ENCODE assay signal across 28 cellular contexts in genomic region chr2:229689307-229689839, GRCh38. TPM values are rescaled to one million over a fixed set of nuclear protein-coding genes. Genes with fewer than 3 reads are reported as not detected.
"Had no signal": no experiment of that assay in that cellular context is flagged by ENCODE, and none has a peak within 500 bp of the region (broad histone marks: within the 10 kb centered on the region; RNA-seq: fewer than 3 reads in every experiment).

No MANE protein-coding gene starts in this region.

- H3K9me3 ChIP-seq: adrenal gland, body of pancreas had no signal

- H3K27me3 ChIP-seq: adrenal gland, body of pancreas, cardiac muscle cell had no signal

- DNase-seq: activated B cell treated with CpG ODN at 0.5 μM for 24 hours; activated CD4-positive, alpha-beta T cell treated with anti-CD3 and anti-CD28 coated beads for 48 hours; activated CD4-positive, alpha-beta T cell treated with anti-CD3 and anti-CD28 coated beads, Interleukin-2, amount 50 U/mL, for 1 hour; activated CD4-positive, alpha-beta T cell treated with anti-CD3 and anti-CD28 coated beads, Interleukin-2, amount 50 U/mL, for 48 hours; activated CD8-positive, alpha-beta memory T cell treated with anti-CD3 and anti-CD28 coated beads for 24 hours; activated CD8-positive, alpha-beta T cell treated with anti-CD3 and anti-CD28 coated beads for 36 hours; activated effector memory CD4-positive, alpha-beta T cell treated with anti-CD3 and anti-CD28 coated beads, Interleukin-2, amount 50 U/mL, for 16 hours; activated naive CD4-positive, alpha-beta T cell treated with anti-CD3 and anti-CD28 coated beads for 36 hours; activated naive CD8-positive, alpha-beta T cell treated with anti-CD3 and anti-CD28 coated beads for 36 hours; activated naive CD8-positive, alpha-beta T cell treated with anti-CD3 and anti-CD28 coated beads, Interleukin-2, amount 50 U/mL, for 24 hours; activated T-cell treated with anti-CD3 and anti-CD28 coated beads, Interleukin-2, amount 50 U/mL, for 4 hours; adrenal gland; aorta; body of pancreas; central memory CD4-positive, alpha-beta T cell; effector CD8-positive, alpha-beta T cell; foreskin fibroblast; head of caudate nucleus; SW 1271; T-helper 1 cell; T-helper 17 cell; T1000; WERI-Rb-1 had no signal

- H3K27ac ChIP-seq: adrenal gland, body of pancreas, cardiac muscle cell, epithelial cell of prostate, WERI-Rb-1 had no signal

- H3K36me3 ChIP-seq: adrenal gland, cardiac muscle cell, WERI-Rb-1 had no signal

- H3K4me3 ChIP-seq: adrenal gland, body of pancreas, cardiac muscle cell had no signal

- H3K4me1 ChIP-seq: adrenal gland, body of pancreas had no signal

- ATAC-seq: activated CD4-positive, CD25-positive, alpha-beta regulatory T cell treated with anti-CD3 and anti-CD28 coated beads, Interleukin-2, amount 50 U/mL, for 24 hours; activated CD8-positive, alpha-beta T cell treated with anti-CD3 and anti-CD28 coated beads for 36 hours; activated naive CD8-positive, alpha-beta T cell treated with anti-CD3 and anti-CD28 coated beads, Interleukin-2, amount 50 U/mL, for 24 hours; activated T-cell treated with anti-CD3 and anti-CD28 coated beads, Interleukin-2, amount 50 U/mL, for 4 hours; body of pancreas; T-helper 17 cell had no signal

RNA-seq across cellular contexts. Expression of gene DNER, which starts 25.0 kb away (rescaled TPM):
- total RNA-seq: activated B cell treated with CpG ODN at 0.5 μM for 24 hours; activated CD8-positive, alpha-beta T cell treated with anti-CD3 and anti-CD28 coated beads for 36 hours; activated naive CD4-positive, alpha-beta T cell treated with anti-CD3 and anti-CD28 coated beads for 36 hours; activated naive CD8-positive, alpha-beta T cell treated with anti-CD3 and anti-CD28 coated beads for 36 hours; activated T-cell treated with anti-CD3 and anti-CD28 coated beads, Interleukin-2, amount 50 U/mL, for 4 hours; activated T-helper 2 cell treated with anti-CD3 and anti-CD28 coated beads, Interferon-gamma antibody, Interleukin-2, Interleukin-4, amounts not matched to agents 10 μg/mL and 5 μg/mL and 100 μg/mL, durations not matched to agents 14 hours and 24 hours and 36 hours; cardiac muscle cell; endothelial cell of umbilical vein had no signal
- polyA plus RNA-seq: cardiac muscle cell had no signal
